Comparison of ENCODE assay signal across 8 cellular contexts in the genomic region with DNA sequence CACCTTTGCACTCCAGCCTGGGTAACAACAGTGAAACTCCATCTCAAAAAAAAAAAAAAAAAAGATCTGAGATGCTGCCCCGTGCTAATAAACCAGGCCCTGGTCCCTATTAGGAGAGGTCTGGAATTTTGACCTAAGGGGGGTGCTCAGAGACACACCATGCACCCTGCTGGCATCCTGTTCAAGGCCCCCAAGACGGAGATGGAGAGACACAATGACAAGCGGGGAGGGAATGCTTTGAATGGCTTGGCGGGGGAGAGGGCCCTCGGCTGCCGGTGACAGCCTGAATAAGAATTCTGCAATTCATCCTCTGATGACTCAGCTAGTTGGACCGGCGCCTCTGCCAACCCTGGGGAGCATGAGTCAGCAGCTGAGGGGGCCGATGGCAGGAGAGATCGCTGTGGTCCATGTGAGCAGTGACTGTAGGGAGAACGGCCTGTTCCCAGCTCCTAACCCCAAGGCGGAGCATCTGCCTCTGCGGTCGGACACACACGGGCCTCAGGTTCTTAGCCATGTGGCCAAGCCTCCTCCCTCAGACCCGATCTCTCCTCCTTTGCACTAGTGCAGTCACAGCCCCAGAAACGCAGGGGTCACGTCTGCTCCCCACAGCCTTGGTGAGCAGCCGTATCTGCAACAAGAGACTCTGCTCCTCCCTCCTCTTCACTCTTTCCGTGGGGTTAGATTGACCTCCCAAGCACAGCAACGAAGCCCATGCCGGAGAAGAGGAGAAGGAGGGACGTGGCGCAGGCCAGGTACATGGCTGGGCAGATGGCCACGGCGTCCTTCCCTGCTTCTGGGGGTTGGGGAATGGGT. TPM values are rescaled to one million over a fixed set of nuclear protein-coding genes. Genes with fewer than 3 reads are reported as not detected.
DNase-seq lines count a peak whose midpoint lies in the region; ATAC-seq, FAIRE-seq and TF ChIP-seq lines count a peak whose summit lies in the region.

No MANE protein-coding gene starts in this region.

- H3K4me1 Mint-ChIP-seq in activated naive CD8-positive, alpha-beta T cell treated with anti-CD3 and anti-CD28 coated beads, Interleukin-2, amount 50 U/mL, for 24 hours, result peaks cover 18% of the 10 kb centered on the region

- peak in 1 of 12 donors; percentile 19 for TF ChIP-seq CTCF in heart left ventricle (IDR thresholded peaks at IDR 0.05)
- no peak for TF ChIP-seq CTCF in upper lobe of right lung (IDR thresholded peaks at IDR 0.05)

- peak overlapping the region; percentile 17 for H3K4me3 Mint-ChIP-seq in activated naive CD8-positive, alpha-beta T cell treated with anti-CD3 and anti-CD28 coated beads, Interleukin-2, amount 50 U/mL, for 24 hours

- H3K9me3 Mint-ChIP-seq in activated naive CD8-positive, alpha-beta T cell treated with anti-CD3 and anti-CD28 coated beads, Interleukin-2, amount 50 U/mL, for 24 hours, result no peaks in the 10 kb centered on the region

- H3K36me3 ChIP-seq in HAP-1 (replicated peaks), result no peaks in the 10 kb centered on the region
- H3K36me3 ChIP-seq in heart left ventricle, result no peaks in the 10 kb centered on the region
- no peaks in the 10 kb centered on the region for H3K36me3 ChIP-seq in upper lobe of right lung

- H3K4me3 ChIP-seq in HAP-1 (no peak overlapping the region), heart left ventricle (no peak overlapping the region), upper lobe of right lung (no peak overlapping the region)

- TF ChIP-seq POLR2A in heart left ventricle (IDR thresholded peaks at IDR 0.05), result peak in 1 of 2 donors; percentile 14

- H3K27me3 Mint-ChIP-seq in activated naive CD8-positive, alpha-beta T cell treated with anti-CD3 and anti-CD28 coated beads, Interleukin-2, amount 50 U/mL, for 24 hours, result peaks cover 36% of the 10 kb centered on the region

- H3K36me3 Mint-ChIP-seq in activated naive CD8-positive, alpha-beta T cell treated with anti-CD3 and anti-CD28 coated beads, Interleukin-2, amount 50 U/mL, for 24 hours (ENCODE audit: low read depth), result no peaks in the 10 kb centered on the region

- FAIRE-seq in A204.1 (lab: Jason Lieb, UNC), result peak; percentile 97

- peak overlapping the region; percentile 14 for H3K27ac Mint-ChIP-seq in activated naive CD8-positive, alpha-beta T cell treated with anti-CD3 and anti-CD28 coated beads, Interleukin-2, amount 50 U/mL, for 24 hours

- H3K27ac ChIP-seq in heart left ventricle, result peak overlapping the region in 10 of 12 donors; percentile 34 to 80 (median 58)
- peak overlapping the region; percentile 67 for H3K27ac ChIP-seq in upper lobe of right lung

- DNase-seq in HAP-1 (ENCODE audit: low spot score in 2 of 2) (peak; percentile 60 to 86), RKO (ENCODE audit: low spot score) (peak; percentile 100), heart left ventricle (peak; percentile 86 to 95 (median 92)), pons (ENCODE audit: low spot score) (peak; percentile 90), upper lobe of right lung (peak; percentile 90)
- peak; percentile 61 for DNase-seq in activated naive CD8-positive, alpha-beta T cell treated with anti-CD3 and anti-CD28 coated beads, Interleukin-2, amount 50 U/mL, for 24 hours

- ATAC-seq in activated naive CD8-positive, alpha-beta T cell treated with anti-CD3 and anti-CD28 coated beads, Interleukin-2, amount 50 U/mL, for 24 hours, result peak; percentile 87
- peak; percentile 94 to 98 (median 96) for ATAC-seq in heart left ventricle
- peak; percentile 94 for ATAC-seq in upper lobe of right lung
- no peak for ATAC-seq in HG03460 (IDR thresholded peaks at IDR 0.05; ENCODE audit: unreplicated experiment)

- H3K4me1 ChIP-seq in HAP-1 (peaks cover 12% of the 10 kb centered on the region), heart left ventricle (peaks cover under 1 to 43% (median 21%) of the 10 kb centered on the region in 12 donors), upper lobe of right lung (peaks cover 18% of the 10 kb centered on the region)

- intact Hi-C loops in heart left ventricle (cut with DNase I) (loop anchor here in 2 of 10 donors (1.0 to 5.0 kb wide), 2 partner anchors 15 to 37 kb away; partner anchors contain the start of gene TRIM56 (in 1 of the 2)), upper lobe of right lung (cut with DNase I) (loop anchor here (5.0 kb wide), 1 partner anchor 37 kb away; no protein-coding TSS in a partner anchor)

- H3K27me3 ChIP-seq in HAP-1 (ENCODE audit: low read depth) (no peaks in the 10 kb centered on the region), heart left ventricle (no peaks in the 10 kb centered on the region), upper lobe of right lung (no peaks in the 10 kb centered on the region)

- WGBS in heart left ventricle, 4 donors, result 32 to 43% (median 33%) methylated on average over 20 to 26 of the region's 26 CpGs

- H3K9me3 ChIP-seq in HAP-1, result no peaks in the 10 kb centered on the region
- H3K9me3 ChIP-seq in heart left ventricle, result no peaks in the 10 kb centered on the region
- no peaks in the 10 kb centered on the region for H3K9me3 ChIP-seq in upper lobe of right lung

- in situ Hi-C loops in HAP-1 (cut with MboI; ENCODE audit: low sequenced_read_pairs), result no loop called here

RNA-seq across cellular contexts. Expression of gene TRIM56, which starts 14.9 kb away (rescaled TPM):
- total RNA-seq in heart left ventricle (10 to 100 TPM in 8 of 9 donors, 1 to 10 TPM in 1; 7.9 to 37.4 (median 14.7) TPM), upper lobe of right lung (60.9 TPM)
- 10 to 100 TPM; 10.7 to 12.7 TPM for polyA plus RNA-seq in heart left ventricle

RNA-seq across cellular contexts. Expression of gene SERPINE1, which starts 26.7 kb away (rescaled TPM):
- total RNA-seq in heart left ventricle, result 100 to 1,000 TPM in 1 of 9 donors, 10 to 100 TPM in 4, 1 to 10 TPM in 4; 1.3 to 153 (median 13.9) TPM
- polyA plus RNA-seq in heart left ventricle, result 100 to 1,000 TPM in 1 of 2 donors, 1 to 10 TPM in 1; 3.4 to 595 TPM
- 13.7 TPM for total RNA-seq in upper lobe of right lung

RNA-seq across cellular contexts. Expression of gene AP1S1, which starts 54.1 kb away (rescaled TPM):
- total RNA-seq in heart left ventricle, result 10 to 100 TPM in 8 of 9 donors, 1 to 10 TPM in 1; 9.9 to 24.5 (median 12.8) TPM
- polyA plus RNA-seq in heart left ventricle, result 10 to 100 TPM; 15.9 to 41.8 TPM
- 24.0 TPM for total RNA-seq in upper lobe of right lung
